Comparison of ENCODE assay signal across 21 cellular contexts in the genomic region with DNA sequence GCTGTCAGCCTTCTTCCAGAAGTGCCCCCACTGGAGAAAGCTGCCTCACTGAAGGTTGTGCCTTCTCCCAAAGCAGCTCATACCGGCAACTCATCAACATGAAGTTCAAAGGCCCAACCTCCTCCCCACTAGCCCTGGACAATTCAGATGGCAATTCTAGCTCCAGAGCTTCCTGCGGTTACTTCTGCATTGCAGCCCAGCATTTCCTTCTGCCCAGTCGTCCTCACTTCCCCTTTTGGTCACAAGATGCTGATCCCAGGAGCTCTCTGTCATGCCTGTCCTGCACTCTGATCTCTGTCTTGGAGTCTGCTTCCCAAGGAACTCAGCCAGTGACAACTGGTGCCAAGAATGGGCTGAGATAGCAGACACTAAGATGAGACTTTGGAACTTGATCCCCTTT.
DNase-seq lines count a peak whose midpoint lies in the region; ATAC-seq, FAIRE-seq and TF ChIP-seq lines count a peak whose summit lies in the region.
"Had no signal": no experiment of that assay in that cellular context is flagged by ENCODE, and none has a peak within 500 bp of the region (broad histone marks: within the 10 kb centered on the region; RNA-seq: fewer than 3 reads in every experiment).

No MANE protein-coding gene starts in this region.

- intact Hi-C loops in GM12878 (cut with micrococcal nuclease; ENCODE audit: unreplicated experiment): no loop called here

- H3K36me3 ChIP-seq in GM12878 (ENCODE audit: control insufficient read depth in 2 of 2, insufficient read depth in 2 of 2, low read length in 1 of 2): no peaks in the 10 kb centered on the region

- no peaks in the 10 kb centered on the region for H3K27me3 Mint-ChIP-seq in endothelial cell (ENCODE audit: unreplicated experiment)
- H3K27me3 Mint-ChIP-seq: B cell; CD4-positive, alpha-beta memory T cell had no signal

- peaks cover 5% of the 10 kb centered on the region for H3K4me1 Mint-ChIP-seq in endothelial cell (ENCODE audit: unreplicated experiment)
- H3K4me1 Mint-ChIP-seq: B cell; CD4-positive, alpha-beta memory T cell had no signal

- no peak for TF ChIP-seq POLR2A in GM12878 (IDR thresholded peaks at IDR 0.05; ENCODE audit: low read depth, low read length)

- no peak overlapping the region for H3K4me3 Mint-ChIP-seq in endothelial cell (ENCODE audit: unreplicated experiment)
- H3K4me3 Mint-ChIP-seq: B cell; CD4-positive, alpha-beta memory T cell had no signal

- H3K4me1 ChIP-seq in GM12878 (ENCODE audit: control insufficient read depth, insufficient read depth, low read length): peaks cover 5% of the 10 kb centered on the region; the same call in 1 of the 2 replicates

- no peaks in the 10 kb centered on the region for H3K9me3 Mint-ChIP-seq in endothelial cell (ENCODE audit: unreplicated experiment)

- H4K20me1 ChIP-seq in GM12878 (ENCODE audit: control insufficient read depth, insufficient read depth): no peaks in the 10 kb centered on the region

- TF ChIP-seq CTCF in GM12878 (IDR thresholded peaks at IDR 0.05 in 2 of 3, conservative IDR thresholded peaks at IDR 0.05 in 1 of 3; ENCODE audit: control insufficient read depth in 2 of 3, extremely low read depth in 1 of 3, insufficient read depth in 1 of 3, low read depth in 3 of 3, low read length in 3 of 3): no peak
- no peak for TF ChIP-seq CTCF in endothelial cell (IDR thresholded peaks at IDR 0.05; ENCODE audit: unreplicated experiment)

- POLR2A ChIA-PET in GM12878 (lab: Charles Lee): no interaction called here

- BruUV-seq in GM12878 (replicated peaks; lab: Mats Ljungman, UMichigan): no TSS peak

- 12% methylated on average over 3 of the region's 3 CpGs for WGBS in GM12878 (ENCODE audit: insufficient coverage, insufficient replicate concordance, low lambda C conversion rate, missing lambda C conversion rate)

- no peak overlapping the region for H3K4me3 ChIP-seq in GM12878
- H3K4me3 ChIP-seq: SK-N-MC had no signal

- no peak for ATAC-seq in GM12878

- no peaks in the 10 kb centered on the region for H3K79me2 ChIP-seq in GM12878 (ENCODE audit: control insufficient read depth, insufficient read depth, low read length)

- TF ChIP-seq EP300 in GM12878 (IDR thresholded peaks at IDR 0.05; ENCODE audit: borderline replicate concordance in 1 of 2, control insufficient read depth in 1 of 2, low read depth in 2 of 2, low read length in 2 of 2): no peak

- no peak overlapping the region for H3K27ac ChIP-seq in GM12878 (ENCODE audit: control insufficient read depth, insufficient read depth)
- H3K27ac ChIP-seq: SK-N-MC had no signal

- no peak overlapping the region for H3K9ac ChIP-seq in GM12878 (ENCODE audit: control insufficient read depth, insufficient read depth, low read length)

- CTCF ChIA-PET in GM12878 (lab: Yijun Ruan, JAX): no interaction called here

- H3K27me3 ChIP-seq in GM12878 (replicated peaks in 1 of 2; ENCODE audit: control insufficient read depth in 2 of 2, insufficient read depth in 2 of 2, low read length in 1 of 2): no peaks in the 10 kb centered on the region

- no peak for TF ChIP-seq RAD21 in GM12878 (IDR thresholded peaks at IDR 0.05; ENCODE audit: insufficient read depth, low read depth, low read length)

- no peak overlapping the region for H3K27ac Mint-ChIP-seq in endothelial cell (ENCODE audit: unreplicated experiment)
- H3K27ac Mint-ChIP-seq: B cell; CD4-positive, alpha-beta memory T cell had no signal

- peak; percentile 2 for DNase-seq in GDM1 (lab: John Stamatoyannopoulos, UW)
- DNase-seq in MV-4-11 (lab: John Stamatoyannopoulos, UW): peak; percentile 77
- DNase-seq in GM12878 (ENCODE audit: low read depth, low spot score): no peak
- DNase-seq in pons (ENCODE audit: low spot score): peak; percentile 63
- DNase-seq in endothelial cell (ENCODE audit: low spot score): no peak
- DNase-seq in NCI-H146 treated with DMSO at 0.1 percent for 48 hours (lab: John Stamatoyannopoulos, UW; ENCODE audit: unreplicated experiment): no peak
- no peak for DNase-seq in activated CD8-positive, alpha-beta memory T cell treated with anti-CD3 and anti-CD28 coated beads for 24 hours
- DNase-seq: ACHN; CD4-positive, alpha-beta memory T cell; DMS79 treated with DMSO at 0.1 percent for 48 hours; GOT3; MM.1S; NCI-H146; NCI-H226; NCI-H526 treated with DMSO at 0.1 percent for 48 hours; NK-92 treated with Interleukin-12 subunit alpha and Interleukin-12 subunit beta, amount 100 ng/mL, for 24 hours; PC-3 had no signal

- H3K4me2 ChIP-seq in GM12878 (ENCODE audit: control insufficient read depth, insufficient read depth): no peak overlapping the region

- peaks cover 3% of the 10 kb centered on the region; the same call in 1 of the 3 replicates for H3K9me3 ChIP-seq in GM12878 (replicated peaks; ENCODE audit: control insufficient read depth, insufficient read depth, low read length)

- no peaks in the 10 kb centered on the region for H3K36me3 Mint-ChIP-seq in endothelial cell (ENCODE audit: low read depth, unreplicated experiment)
- H3K36me3 Mint-ChIP-seq: CD4-positive, alpha-beta memory T cell had no signal

- in situ Hi-C loops in GM12878 (cut with MboI): no loop called here

- RAD21 ChIA-PET in GM12878 (lab: Charles Lee; ENCODE audit: unreplicated experiment): no interaction called here

- SMC1A ChIA-PET in GM12878 (lab: Charles Lee; ENCODE audit: uncharacterized antibody, unreplicated experiment): no interaction called here

- no peak overlapping the region for H2AFZ ChIP-seq in GM12878 (ENCODE audit: control insufficient read depth, low read depth, low read length)

- FAIRE-seq in GM12878 (lab: Jason Lieb, UNC): no peak
- FAIRE-seq: D721Med, G401.6 had no signal

TF ChIP-seq in GM12878, 131 proteins besides CTCF, POLR2A, EP300 and RAD21:
- no peak for TF ChIP-seq SMARCA5 (IDR thresholded peaks at IDR 0.05)
- TF ChIP-seq SPI1 (IDR thresholded peaks at IDR 0.05; ENCODE audit: borderline replicate concordance, insufficient read depth, low read depth, low read length): peak; percentile 46; the same call in 1 of the 2 replicates
TF ChIP-seq in GM12878: peak in this region for 1.

Comparison
In these comparisons a context has a peak if more than half of its experiments do, and no peak if none do; other contexts are left out.
1. DNase-seq: peak in GDM1 (single experiment), MV-4-11 (single experiment) and pons (single experiment); none in GM12878 (single experiment), endothelial cell (single experiment), NCI-H146 treated with DMSO at 0.1 percent for 48 hours (single experiment) and activated CD8-positive, alpha-beta memory T cell treated with anti-CD3 and anti-CD28 coated beads for 24 hours (single experiment).